Comparison of ENCODE assay signal across 1 cellular context in genomic region chr2:216710531-216711282, GRCh38.
TF ChIP-seq lines count a peak whose summit lies in the region.

No MANE protein-coding gene starts in this region.

TF ChIP-seq in GM23338, 12 proteins besides CTCF, POLR2A, EP300 and RAD21 (continued from another document):
- TF ChIP-seq, protein P1, sequence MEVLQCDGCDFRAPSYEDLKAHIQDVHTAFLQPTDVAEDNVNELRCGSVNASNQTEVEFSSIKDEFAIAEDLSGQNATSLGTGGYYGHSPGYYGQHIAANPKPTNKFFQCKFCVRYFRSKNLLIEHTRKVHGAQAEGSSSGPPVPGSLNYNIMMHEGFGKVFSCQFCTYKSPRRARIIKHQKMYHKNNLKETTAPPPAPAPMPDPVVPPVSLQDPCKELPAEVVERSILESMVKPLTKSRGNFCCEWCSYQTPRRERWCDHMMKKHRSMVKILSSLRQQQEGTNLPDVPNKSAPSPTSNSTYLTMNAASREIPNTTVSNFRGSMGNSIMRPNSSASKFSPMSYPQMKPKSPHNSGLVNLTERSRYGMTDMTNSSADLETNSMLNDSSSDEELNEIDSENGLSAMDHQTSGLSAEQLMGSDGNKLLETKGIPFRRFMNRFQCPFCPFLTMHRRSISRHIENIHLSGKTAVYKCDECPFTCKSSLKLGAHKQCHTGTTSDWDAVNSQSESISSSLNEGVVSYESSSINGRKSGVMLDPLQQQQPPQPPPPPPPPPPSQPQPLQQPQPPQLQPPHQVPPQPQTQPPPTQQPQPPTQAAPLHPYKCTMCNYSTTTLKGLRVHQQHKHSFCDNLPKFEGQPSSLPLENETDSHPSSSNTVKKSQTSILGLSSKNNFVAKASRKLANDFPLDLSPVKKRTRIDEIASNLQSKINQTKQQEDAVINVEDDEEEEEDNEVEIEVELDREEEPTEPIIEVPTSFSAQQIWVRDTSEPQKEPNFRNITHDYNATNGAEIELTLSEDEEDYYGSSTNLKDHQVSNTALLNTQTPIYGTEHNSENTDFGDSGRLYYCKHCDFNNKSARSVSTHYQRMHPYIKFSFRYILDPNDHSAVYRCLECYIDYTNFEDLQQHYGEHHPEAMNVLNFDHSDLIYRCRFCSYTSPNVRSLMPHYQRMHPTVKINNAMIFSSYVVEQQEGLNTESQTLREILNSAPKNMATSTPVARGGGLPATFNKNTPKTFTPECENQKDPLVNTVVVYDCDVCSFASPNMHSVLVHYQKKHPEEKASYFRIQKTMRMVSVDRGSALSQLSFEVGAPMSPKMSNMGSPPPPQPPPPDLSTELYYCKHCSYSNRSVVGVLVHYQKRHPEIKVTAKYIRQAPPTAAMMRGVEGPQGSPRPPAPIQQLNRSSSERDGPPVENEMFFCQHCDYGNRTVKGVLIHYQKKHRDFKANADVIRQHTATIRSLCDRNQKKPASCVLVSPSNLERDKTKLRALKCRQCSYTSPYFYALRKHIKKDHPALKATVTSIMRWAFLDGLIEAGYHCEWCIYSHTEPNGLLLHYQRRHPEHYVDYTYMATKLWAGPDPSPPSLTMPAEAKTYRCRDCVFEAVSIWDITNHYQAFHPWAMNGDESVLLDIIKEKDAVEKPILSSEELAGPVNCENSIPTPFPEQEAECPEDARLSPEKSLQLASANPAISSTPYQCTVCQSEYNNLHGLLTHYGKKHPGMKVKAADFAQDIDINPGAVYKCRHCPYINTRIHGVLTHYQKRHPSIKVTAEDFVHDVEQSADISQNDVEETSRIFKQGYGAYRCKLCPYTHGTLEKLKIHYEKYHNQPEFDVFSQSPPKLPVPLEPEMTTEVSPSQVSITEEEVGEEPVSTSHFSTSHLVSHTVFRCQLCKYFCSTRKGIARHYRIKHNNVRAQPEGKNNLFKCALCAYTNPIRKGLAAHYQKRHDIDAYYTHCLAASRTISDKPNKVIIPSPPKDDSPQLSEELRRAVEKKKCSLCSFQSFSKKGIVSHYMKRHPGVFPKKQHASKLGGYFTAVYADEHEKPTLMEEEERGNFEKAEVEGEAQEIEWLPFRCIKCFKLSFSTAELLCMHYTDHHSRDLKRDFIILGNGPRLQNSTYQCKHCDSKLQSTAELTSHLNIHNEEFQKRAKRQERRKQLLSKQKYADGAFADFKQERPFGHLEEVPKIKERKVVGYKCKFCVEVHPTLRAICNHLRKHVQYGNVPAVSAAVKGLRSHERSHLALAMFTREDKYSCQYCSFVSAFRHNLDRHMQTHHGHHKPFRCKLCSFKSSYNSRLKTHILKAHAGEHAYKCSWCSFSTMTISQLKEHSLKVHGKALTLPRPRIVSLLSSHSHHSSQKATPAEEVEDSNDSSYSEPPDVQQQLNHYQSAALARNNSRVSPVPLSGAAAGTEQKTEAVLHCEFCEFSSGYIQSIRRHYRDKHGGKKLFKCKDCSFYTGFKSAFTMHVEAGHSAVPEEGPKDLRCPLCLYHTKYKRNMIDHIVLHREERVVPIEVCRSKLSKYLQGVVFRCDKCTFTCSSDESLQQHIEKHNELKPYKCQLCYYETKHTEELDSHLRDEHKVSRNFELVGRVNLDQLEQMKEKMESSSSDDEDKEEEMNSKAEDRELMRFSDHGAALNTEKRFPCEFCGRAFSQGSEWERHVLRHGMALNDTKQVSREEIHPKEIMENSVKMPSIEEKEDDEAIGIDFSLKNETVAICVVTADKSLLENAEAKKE (CRISPR knock-in tag; IDR thresholded peaks at IDR 0.05) = no peak
- TF ChIP-seq NANOG (IDR thresholded peaks at IDR 0.05; ENCODE audit: borderline replicate concordance) = no peak
- no peak for TF ChIP-seq CREB1 (CRISPR knock-in tag; IDR thresholded peaks at IDR 0.05; ENCODE audit: low read depth)
